ENCODE assay signal across 1 cellular context in the genomic region with DNA sequence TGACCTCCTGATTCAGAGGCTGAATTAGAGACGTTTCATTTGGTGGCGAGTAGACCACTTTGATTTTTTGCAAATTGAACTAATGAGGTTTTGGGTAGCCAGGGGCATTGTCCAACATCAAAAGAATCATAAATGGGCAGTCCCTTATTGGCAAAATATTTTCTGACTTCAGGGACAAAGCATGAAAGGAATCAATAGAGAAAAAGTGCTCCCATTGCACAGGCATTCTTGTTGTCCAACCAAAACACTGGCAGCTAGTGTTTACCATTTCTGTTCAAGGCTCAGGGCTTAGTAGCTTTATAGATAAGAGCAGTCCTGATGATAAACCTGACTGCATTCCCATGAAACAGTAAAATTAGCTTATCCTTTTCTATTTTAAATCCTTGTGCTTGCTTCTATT.
TF ChIP-seq lines count a peak whose summit lies in the region.

No MANE protein-coding gene starts in this region.

TF ChIP-seq in HepG2, 621 proteins besides CTCF, POLR2A, EP300 and RAD21 (continued from another document and continues in another):
- TF ChIP-seq, protein P1, sequence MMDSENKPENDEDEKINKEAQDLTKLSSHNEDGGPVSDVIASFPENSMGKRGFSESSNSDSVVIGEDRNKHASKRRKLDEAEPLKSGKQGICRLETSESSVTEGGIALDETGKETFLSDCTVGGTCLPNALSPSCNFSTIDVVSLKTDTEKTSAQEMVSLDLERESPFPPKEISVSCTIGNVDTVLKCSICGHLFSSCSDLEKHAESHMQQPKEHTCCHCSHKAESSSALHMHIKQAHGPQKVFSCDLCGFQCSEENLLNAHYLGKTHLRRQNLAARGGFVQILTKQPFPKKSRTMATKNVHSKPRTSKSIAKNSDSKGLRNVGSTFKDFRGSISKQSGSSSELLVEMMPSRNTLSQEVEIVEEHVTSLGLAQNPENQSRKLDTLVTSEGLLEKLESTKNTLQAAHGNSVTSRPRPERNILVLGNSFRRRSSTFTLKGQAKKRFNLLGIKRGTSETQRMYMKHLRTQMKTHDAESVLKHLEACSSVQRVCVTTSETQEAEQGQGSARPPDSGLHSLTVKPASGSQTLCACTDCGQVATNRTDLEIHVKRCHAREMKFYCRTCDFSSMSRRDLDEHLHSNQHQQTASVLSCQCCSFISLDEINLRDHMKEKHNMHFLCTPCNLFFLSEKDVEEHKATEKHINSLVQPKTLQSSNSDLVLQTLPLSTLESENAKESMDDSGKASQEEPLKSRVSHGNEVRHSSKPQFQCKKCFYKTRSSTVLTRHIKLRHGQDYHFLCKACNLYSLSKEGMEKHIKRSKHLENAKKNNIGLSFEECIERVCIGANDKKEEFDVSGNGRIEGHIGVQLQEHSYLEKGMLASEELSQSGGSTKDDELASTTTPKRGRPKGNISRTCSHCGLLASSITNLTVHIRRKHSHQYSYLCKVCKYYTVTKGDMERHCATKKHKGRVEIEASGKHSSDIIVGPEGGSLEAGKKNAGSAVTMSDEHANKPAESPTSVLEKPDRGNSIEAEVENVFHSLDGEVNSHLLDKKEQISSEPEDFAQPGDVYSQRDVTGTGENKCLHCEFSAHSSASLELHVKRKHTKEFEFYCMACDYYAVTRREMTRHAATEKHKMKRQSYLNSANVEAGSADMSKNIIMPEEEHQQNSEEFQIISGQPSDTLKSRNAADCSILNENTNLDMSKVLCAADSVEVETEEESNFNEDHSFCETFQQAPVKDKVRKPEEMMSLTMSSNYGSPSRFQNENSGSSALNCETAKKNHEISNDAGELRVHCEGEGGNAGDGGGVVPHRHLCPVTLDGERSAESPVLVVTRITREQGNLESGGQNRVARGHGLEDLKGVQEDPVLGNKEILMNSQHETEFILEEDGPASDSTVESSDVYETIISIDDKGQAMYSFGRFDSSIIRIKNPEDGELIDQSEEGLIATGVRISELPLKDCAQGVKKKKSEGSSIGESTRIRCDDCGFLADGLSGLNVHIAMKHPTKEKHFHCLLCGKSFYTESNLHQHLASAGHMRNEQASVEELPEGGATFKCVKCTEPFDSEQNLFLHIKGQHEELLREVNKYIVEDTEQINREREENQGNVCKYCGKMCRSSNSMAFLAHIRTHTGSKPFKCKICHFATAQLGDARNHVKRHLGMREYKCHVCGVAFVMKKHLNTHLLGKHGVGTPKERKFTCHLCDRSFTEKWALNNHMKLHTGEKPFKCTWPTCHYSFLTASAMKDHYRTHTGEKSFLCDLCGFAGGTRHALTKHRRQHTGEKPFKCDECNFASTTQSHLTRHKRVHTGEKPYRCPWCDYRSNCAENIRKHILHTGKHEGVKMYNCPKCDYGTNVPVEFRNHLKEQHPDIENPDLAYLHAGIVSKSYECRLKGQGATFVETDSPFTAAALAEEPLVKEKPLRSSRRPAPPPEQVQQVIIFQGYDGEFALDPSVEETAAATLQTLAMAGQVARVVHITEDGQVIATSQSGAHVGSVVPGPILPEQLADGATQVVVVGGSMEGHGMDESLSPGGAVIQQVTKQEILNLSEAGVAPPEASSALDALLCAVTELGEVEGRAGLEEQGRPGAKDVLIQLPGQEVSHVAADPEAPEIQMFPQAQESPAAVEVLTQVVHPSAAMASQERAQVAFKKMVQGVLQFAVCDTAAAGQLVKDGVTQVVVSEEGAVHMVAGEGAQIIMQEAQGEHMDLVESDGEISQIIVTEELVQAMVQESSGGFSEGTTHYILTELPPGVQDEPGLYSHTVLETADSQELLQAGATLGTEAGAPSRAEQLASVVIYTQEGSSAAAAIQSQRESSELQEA (CRISPR knock-in tag; IDR thresholded peaks at IDR 0.05; ENCODE audit: not compliant biosample characterization): no peak
- TF ChIP-seq, protein P2, sequence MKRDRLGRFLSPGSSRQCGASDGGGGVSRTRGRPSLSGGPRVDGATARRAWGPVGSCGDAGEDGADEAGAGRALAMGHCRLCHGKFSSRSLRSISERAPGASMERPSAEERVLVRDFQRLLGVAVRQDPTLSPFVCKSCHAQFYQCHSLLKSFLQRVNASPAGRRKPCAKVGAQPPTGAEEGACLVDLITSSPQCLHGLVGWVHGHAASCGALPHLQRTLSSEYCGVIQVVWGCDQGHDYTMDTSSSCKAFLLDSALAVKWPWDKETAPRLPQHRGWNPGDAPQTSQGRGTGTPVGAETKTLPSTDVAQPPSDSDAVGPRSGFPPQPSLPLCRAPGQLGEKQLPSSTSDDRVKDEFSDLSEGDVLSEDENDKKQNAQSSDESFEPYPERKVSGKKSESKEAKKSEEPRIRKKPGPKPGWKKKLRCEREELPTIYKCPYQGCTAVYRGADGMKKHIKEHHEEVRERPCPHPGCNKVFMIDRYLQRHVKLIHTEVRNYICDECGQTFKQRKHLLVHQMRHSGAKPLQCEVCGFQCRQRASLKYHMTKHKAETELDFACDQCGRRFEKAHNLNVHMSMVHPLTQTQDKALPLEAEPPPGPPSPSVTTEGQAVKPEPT (CRISPR knock-in tag; IDR thresholded peaks at IDR 0.05; ENCODE audit: low read depth): no peak
- TF ChIP-seq ZSCAN29 (CRISPR knock-in tag; conservative IDR thresholded peaks at IDR 0.05): no peak
- TF ChIP-seq MIER3 (CRISPR knock-in tag; IDR thresholded peaks at IDR 0.05; ENCODE audit: borderline replicate concordance): no peak
- TF ChIP-seq, protein P3, sequence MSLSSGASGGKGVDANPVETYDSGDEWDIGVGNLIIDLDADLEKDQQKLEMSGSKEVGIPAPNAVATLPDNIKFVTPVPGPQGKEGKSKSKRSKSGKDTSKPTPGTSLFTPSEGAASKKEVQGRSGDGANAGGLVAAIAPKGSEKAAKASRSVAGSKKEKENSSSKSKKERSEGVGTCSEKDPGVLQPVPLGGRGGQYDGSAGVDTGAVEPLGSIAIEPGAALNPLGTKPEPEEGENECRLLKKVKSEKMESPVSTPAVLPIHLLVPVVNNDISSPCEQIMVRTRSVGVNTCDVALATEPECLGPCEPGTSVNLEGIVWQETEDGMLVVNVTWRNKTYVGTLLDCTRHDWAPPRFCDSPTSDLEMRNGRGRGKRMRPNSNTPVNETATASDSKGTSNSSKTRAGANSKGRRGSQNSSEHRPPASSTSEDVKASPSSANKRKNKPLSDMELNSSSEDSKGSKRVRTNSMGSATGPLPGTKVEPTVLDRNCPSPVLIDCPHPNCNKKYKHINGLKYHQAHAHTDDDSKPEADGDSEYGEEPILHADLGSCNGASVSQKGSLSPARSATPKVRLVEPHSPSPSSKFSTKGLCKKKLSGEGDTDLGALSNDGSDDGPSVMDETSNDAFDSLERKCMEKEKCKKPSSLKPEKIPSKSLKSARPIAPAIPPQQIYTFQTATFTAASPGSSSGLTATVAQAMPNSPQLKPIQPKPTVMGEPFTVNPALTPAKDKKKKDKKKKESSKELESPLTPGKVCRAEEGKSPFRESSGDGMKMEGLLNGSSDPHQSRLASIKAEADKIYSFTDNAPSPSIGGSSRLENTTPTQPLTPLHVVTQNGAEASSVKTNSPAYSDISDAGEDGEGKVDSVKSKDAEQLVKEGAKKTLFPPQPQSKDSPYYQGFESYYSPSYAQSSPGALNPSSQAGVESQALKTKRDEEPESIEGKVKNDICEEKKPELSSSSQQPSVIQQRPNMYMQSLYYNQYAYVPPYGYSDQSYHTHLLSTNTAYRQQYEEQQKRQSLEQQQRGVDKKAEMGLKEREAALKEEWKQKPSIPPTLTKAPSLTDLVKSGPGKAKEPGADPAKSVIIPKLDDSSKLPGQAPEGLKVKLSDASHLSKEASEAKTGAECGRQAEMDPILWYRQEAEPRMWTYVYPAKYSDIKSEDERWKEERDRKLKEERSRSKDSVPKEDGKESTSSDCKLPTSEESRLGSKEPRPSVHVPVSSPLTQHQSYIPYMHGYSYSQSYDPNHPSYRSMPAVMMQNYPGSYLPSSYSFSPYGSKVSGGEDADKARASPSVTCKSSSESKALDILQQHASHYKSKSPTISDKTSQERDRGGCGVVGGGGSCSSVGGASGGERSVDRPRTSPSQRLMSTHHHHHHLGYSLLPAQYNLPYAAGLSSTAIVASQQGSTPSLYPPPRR (CRISPR knock-in tag; IDR thresholded peaks at IDR 0.05; ENCODE audit: borderline replicate concordance): peak; percentile 74; the same call in 1 of the 2 replicates
- no peak for TF ChIP-seq ZNF224 (CRISPR knock-in tag; IDR thresholded peaks at IDR 0.05)
- no peak for TF ChIP-seq GTF3A (CRISPR knock-in tag; conservative IDR thresholded peaks at IDR 0.05)
- no peak for TF ChIP-seq ZNF546 (CRISPR knock-in tag; conservative IDR thresholded peaks at IDR 0.05)
- TF ChIP-seq, protein P4, sequence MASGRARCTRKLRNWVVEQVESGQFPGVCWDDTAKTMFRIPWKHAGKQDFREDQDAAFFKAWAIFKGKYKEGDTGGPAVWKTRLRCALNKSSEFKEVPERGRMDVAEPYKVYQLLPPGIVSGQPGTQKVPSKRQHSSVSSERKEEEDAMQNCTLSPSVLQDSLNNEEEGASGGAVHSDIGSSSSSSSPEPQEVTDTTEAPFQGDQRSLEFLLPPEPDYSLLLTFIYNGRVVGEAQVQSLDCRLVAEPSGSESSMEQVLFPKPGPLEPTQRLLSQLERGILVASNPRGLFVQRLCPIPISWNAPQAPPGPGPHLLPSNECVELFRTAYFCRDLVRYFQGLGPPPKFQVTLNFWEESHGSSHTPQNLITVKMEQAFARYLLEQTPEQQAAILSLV (CRISPR knock-in tag; IDR thresholded peaks at IDR 0.05; ENCODE audit: borderline replicate concordance): no peak
- TF ChIP-seq, protein P5, sequence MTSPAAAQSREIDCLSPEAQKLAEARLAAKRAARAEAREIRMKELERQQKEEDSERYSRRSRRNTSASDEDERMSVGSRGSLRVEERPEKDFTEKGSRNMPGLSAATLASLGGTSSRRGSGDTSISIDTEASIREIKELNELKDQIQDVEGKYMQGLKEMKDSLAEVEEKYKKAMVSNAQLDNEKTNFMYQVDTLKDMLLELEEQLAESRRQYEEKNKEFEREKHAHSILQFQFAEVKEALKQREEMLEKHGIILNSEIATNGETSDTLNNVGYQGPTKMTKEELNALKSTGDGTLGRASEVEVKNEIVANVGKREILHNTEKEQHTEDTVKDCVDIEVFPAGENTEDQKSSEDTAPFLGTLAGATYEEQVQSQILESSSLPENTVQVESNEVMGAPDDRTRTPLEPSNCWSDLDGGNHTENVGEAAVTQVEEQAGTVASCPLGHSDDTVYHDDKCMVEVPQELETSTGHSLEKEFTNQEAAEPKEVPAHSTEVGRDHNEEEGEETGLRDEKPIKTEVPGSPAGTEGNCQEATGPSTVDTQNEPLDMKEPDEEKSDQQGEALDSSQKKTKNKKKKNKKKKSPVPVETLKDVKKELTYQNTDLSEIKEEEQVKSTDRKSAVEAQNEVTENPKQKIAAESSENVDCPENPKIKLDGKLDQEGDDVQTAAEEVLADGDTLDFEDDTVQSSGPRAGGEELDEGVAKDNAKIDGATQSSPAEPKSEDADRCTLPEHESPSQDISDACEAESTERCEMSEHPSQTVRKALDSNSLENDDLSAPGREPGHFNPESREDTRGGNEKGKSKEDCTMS (CRISPR knock-in tag; conservative IDR thresholded peaks at IDR 0.05): no peak
- TF ChIP-seq, protein P6, sequence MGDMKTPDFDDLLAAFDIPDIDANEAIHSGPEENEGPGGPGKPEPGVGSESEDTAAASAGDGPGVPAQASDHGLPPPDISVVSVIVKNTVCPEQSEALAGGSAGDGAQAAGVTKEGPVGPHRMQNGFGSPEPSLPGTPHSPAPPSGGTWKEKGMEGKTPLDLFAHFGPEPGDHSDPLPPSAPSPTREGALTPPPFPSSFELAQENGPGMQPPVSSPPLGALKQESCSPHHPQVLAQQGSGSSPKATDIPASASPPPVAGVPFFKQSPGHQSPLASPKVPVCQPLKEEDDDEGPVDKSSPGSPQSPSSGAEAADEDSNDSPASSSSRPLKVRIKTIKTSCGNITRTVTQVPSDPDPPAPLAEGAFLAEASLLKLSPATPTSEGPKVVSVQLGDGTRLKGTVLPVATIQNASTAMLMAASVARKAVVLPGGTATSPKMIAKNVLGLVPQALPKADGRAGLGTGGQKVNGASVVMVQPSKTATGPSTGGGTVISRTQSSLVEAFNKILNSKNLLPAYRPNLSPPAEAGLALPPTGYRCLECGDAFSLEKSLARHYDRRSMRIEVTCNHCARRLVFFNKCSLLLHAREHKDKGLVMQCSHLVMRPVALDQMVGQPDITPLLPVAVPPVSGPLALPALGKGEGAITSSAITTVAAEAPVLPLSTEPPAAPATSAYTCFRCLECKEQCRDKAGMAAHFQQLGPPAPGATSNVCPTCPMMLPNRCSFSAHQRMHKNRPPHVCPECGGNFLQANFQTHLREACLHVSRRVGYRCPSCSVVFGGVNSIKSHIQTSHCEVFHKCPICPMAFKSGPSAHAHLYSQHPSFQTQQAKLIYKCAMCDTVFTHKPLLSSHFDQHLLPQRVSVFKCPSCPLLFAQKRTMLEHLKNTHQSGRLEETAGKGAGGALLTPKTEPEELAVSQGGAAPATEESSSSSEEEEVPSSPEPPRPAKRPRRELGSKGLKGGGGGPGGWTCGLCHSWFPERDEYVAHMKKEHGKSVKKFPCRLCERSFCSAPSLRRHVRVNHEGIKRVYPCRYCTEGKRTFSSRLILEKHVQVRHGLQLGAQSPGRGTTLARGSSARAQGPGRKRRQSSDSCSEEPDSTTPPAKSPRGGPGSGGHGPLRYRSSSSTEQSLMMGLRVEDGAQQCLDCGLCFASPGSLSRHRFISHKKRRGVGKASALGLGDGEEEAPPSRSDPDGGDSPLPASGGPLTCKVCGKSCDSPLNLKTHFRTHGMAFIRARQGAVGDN (CRISPR knock-in tag; IDR thresholded peaks at IDR 0.05): no peak
- TF ChIP-seq SP5 (CRISPR knock-in tag; IDR thresholded peaks at IDR 0.05; ENCODE audit: borderline replicate concordance, low read depth): 0 out of 2 replicates have a peak, but pooled peaks have one; percentile 26
- TF ChIP-seq U2AF1 (optimal IDR thresholded peaks at IDR 0.05; ENCODE audit: low read depth, low read length): no peak
- no peak for TF ChIP-seq RXRA (CRISPR knock-in tag; IDR thresholded peaks at IDR 0.05)
- TF ChIP-seq ZFP41 (CRISPR knock-in tag; IDR thresholded peaks at IDR 0.05; ENCODE audit: borderline replicate concordance): no peak
- no peak for TF ChIP-seq POLR2AphosphoS5 (IDR thresholded peaks at IDR 0.05; ENCODE audit: low read depth, low read length)
- no peak for TF ChIP-seq ZKSCAN1 (IDR thresholded peaks at IDR 0.05; ENCODE audit: low read length)
- no peak for TF ChIP-seq HNRNPLL (IDR thresholded peaks at IDR 0.05; ENCODE audit: low read depth, low read length, poor library complexity, severe bottlenecking)
- no peak for TF ChIP-seq MYC (CRISPR knock-in tag; IDR thresholded peaks at IDR 0.05; ENCODE audit: borderline replicate concordance)
- TF ChIP-seq ESRRA (CRISPR knock-in tag; IDR thresholded peaks at IDR 0.05; ENCODE audit: low read depth): no peak
- TF ChIP-seq FOXP1 (IDR thresholded peaks at IDR 0.05): peak; percentile 74
- TF ChIP-seq FOXP1 (CRISPR knock-in tag; IDR thresholded peaks at IDR 0.05): peak; percentile 88
- peak; percentile 96 for TF ChIP-seq ISL2 (CRISPR knock-in tag; IDR thresholded peaks at IDR 0.05)
- no peak for TF ChIP-seq ZNF143 (CRISPR knock-in tag; IDR thresholded peaks at IDR 0.05)
- TF ChIP-seq PHF20 (CRISPR knock-in tag; IDR thresholded peaks at IDR 0.05): no peak
- TF ChIP-seq, protein P7, sequence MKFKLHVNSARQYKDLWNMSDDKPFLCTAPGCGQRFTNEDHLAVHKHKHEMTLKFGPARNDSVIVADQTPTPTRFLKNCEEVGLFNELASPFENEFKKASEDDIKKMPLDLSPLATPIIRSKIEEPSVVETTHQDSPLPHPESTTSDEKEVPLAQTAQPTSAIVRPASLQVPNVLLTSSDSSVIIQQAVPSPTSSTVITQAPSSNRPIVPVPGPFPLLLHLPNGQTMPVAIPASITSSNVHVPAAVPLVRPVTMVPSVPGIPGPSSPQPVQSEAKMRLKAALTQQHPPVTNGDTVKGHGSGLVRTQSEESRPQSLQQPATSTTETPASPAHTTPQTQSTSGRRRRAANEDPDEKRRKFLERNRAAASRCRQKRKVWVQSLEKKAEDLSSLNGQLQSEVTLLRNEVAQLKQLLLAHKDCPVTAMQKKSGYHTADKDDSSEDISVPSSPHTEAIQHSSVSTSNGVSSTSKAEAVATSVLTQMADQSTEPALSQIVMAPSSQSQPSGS (CRISPR knock-in tag; IDR thresholded peaks at IDR 0.05): peak; percentile 86; the same call in 1 of the 2 replicates
- no peak for TF ChIP-seq ZNF530 (CRISPR knock-in tag; IDR thresholded peaks at IDR 0.05; ENCODE audit: low read depth)
- no peak for TF ChIP-seq TBX3 (IDR thresholded peaks at IDR 0.05; ENCODE audit: borderline replicate concordance)
- no peak for TF ChIP-seq ZNF577 (CRISPR knock-in tag; IDR thresholded peaks at IDR 0.05; ENCODE audit: borderline replicate concordance, low read depth)
- TF ChIP-seq SMYD3 (CRISPR knock-in tag; IDR thresholded peaks at IDR 0.05): no peak
